Comparison of ENCODE assay signal across 23 cellular contexts in the genomic region with DNA sequence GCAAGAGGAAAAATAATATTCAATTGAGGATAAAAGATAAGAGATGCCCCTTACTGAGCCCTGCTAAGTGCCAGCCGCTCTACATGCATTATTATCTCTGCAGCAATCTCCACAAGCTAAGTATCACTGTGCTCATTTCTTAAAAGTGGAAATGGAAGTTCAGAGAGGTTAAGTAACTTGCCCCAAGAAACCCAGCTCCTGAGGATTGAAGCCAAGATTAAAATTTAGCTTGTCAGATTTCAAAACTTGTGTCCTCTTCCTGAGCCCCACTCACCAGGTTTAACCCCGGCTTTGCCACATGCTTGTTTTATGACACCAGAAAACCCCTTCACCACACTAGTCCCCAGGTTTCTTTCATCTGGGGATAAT. TPM values are rescaled to one million over a fixed set of nuclear protein-coding genes. Genes with fewer than 3 reads are reported as not detected.
DNase-seq lines count a peak whose midpoint lies in the region; ATAC-seq, FAIRE-seq and TF ChIP-seq lines count a peak whose summit lies in the region.
"Had no signal": no experiment of that assay in that cellular context is flagged by ENCODE, and none has a peak within 500 bp of the region (broad histone marks: within the 10 kb centered on the region; RNA-seq: fewer than 3 reads in every experiment).

No MANE protein-coding gene starts in this region.

- DNase-seq in Calu3, result no peak
- DNase-seq in K562 (ENCODE audit: extremely low read depth in 1 of 4, low spot score in 3 of 4), result no peak
- no peak for DNase-seq in keratinocyte (ENCODE audit: low read depth, low spot score)
- DNase-seq in AG08395 (ENCODE audit: low spot score), result no peak
- DNase-seq: 8988T; BE2C; C1 segment of cervical spinal cord; CD4-positive, alpha-beta memory T cell; CD4-positive, CD25-positive, alpha-beta regulatory T cell; CD8-positive, alpha-beta memory T cell; COR-L47; DMS79 treated with DMSO at 0.1 percent for 48 hours; GF-D8 had no signal

- FAIRE-seq in K562 (lab: Jason Lieb, UNC) (no peak), keratinocyte (lab: Jason Lieb, UNC) (peak; percentile 32)
- FAIRE-seq: A204.1, D721Med, G401.6, GM12891 had no signal

- H3K9me1 ChIP-seq in K562 (ENCODE audit: control insufficient read depth, insufficient read depth, low read length), result no peaks in the 10 kb centered on the region
- no peaks in the 10 kb centered on the region for H3K9me1 ChIP-seq in keratinocyte (ENCODE audit: control insufficient read depth, extremely low read depth, insufficient read depth, low read length)

- BruUV-seq in Calu3 (replicated peaks; lab: Mats Ljungman, UMichigan) (no TSS peak), K562 (replicated peaks; lab: Mats Ljungman, UMichigan) (no TSS peak)

- H3K4me2 ChIP-seq in K562 (ENCODE audit: insufficient read depth, low read length) (no peak overlapping the region), keratinocyte (ENCODE audit: control insufficient read depth, extremely low read depth, insufficient read depth, low read depth, low read length) (no peak overlapping the region)
- H3K4me2 ChIP-seq: BLaER1 had no signal

- in situ Hi-C loops in K562 (cut with MboI), result loop anchor here (25.0 kb wide), 1 partner anchor 1043 kb away; the partner anchor contains the start of gene HTR6

- CTCF ChIA-PET in Calu3 (lab: Charles Lee) (no interaction called here), HEK293 (lab: Yijun Ruan, JAX) (interaction anchor here (0.7 to 1.2 kb wide), 2 partner anchors 22 to 36 kb away, joined by 3 to 5 read pairs; no protein-coding TSS in a partner anchor), K562 (lab: Yijun Ruan, JAX; ENCODE audit: low intra/inter-chr PET ratio) (no interaction called here)

- TF ChIP-seq CTCF in Calu3 (IDR thresholded peaks at IDR 0.05; ENCODE audit: unreplicated experiment) (no peak), HEK293 (tag by site-specific recombination; IDR thresholded peaks at IDR 0.05) (no peak), K562 (IDR thresholded peaks at IDR 0.05 in 2 of 3, conservative IDR thresholded peaks at IDR 0.05 in 1 of 3; ENCODE audit: insufficient read depth in 2 of 3, low read depth in 1 of 3, low read length in 3 of 3) (no peak), keratinocyte (optimal IDR thresholded peaks at IDR 0.05 in 1 of 3, IDR thresholded peaks at IDR 0.05 in 1 of 3, conservative IDR thresholded peaks at IDR 0.05 in 1 of 3; ENCODE audit: extremely low read depth in 1 of 3, insufficient read depth in 2 of 3, low read length in 3 of 3) (no peak)

- no peaks in the 10 kb centered on the region for H3K79me2 ChIP-seq in K562 (ENCODE audit: control insufficient read depth, insufficient read depth, low read length)
- no peaks in the 10 kb centered on the region for H3K79me2 ChIP-seq in keratinocyte (ENCODE audit: control insufficient read depth, insufficient read depth, low read length)

- H3K4me3 ChIP-seq in HEK293 (ENCODE audit: low read depth, low read length) (no peak overlapping the region), K562 (no peak overlapping the region), keratinocyte (ENCODE audit: control insufficient read depth in 2 of 3, extremely low read depth in 1 of 3, insufficient read depth in 2 of 3, low read depth in 1 of 3, low read length in 3 of 3) (no peak overlapping the region)
- H3K4me3 ChIP-seq: BLaER1 had no signal

- dilution Hi-C loops in keratinocyte (cut with MboI; ENCODE audit: extremely low pct_ligation_motif_present, low sequenced_read_pairs), result no loop called here

- no peaks in the 10 kb centered on the region for H4K20me1 ChIP-seq in K562 (replicated peaks; ENCODE audit: control insufficient read depth, insufficient read depth, low read length)
- H4K20me1 ChIP-seq in keratinocyte (ENCODE audit: control insufficient read depth, extremely low read depth, insufficient read depth, low read length), result no peaks in the 10 kb centered on the region

- H3K9ac ChIP-seq in K562 (ENCODE audit: insufficient read depth in 1 of 2, low read depth in 2 of 2, low read length in 2 of 2), result no peak overlapping the region
- H3K9ac ChIP-seq in keratinocyte (ENCODE audit: control insufficient read depth, extremely low read depth, insufficient read depth, low read length), result no peak overlapping the region
- H3K9ac ChIP-seq: BLaER1 had no signal

- H3K27ac ChIP-seq in HEK293 (ENCODE audit: extremely low read depth, low read depth, low read length), result no peak overlapping the region
- no peak overlapping the region for H3K27ac ChIP-seq in K562 (ENCODE audit: extremely low read depth, low read depth, low read length)
- no peak overlapping the region for H3K27ac ChIP-seq in keratinocyte (ENCODE audit: control insufficient read depth, insufficient read depth, low read length)
- H3K27ac ChIP-seq: BLaER1 had no signal

- POLR2A ChIA-PET in HEK293 (lab: Yijun Ruan, JAX) (no interaction called here), K562 (lab: Yijun Ruan, JAX) (no interaction called here)

- no peaks in the 10 kb centered on the region for H3K36me3 Mint-ChIP-seq in Calu3 (ENCODE audit: insufficient read depth, unreplicated experiment)
- H3K36me3 Mint-ChIP-seq: CD14-positive monocyte; CD4-positive, alpha-beta memory T cell; CD4-positive, CD25-positive, alpha-beta regulatory T cell; CD8-positive, alpha-beta memory T cell had no signal

- ATAC-seq in K562, result no peak
- no peak for ATAC-seq in GM18861 (IDR thresholded peaks at IDR 0.05; ENCODE audit: unreplicated experiment)
- ATAC-seq in GM21717 (IDR thresholded peaks at IDR 0.05; ENCODE audit: unreplicated experiment), result no peak
- no peak for ATAC-seq in GM21737 (IDR thresholded peaks at IDR 0.05; ENCODE audit: unreplicated experiment)

- no peaks in the 10 kb centered on the region for H3K36me3 ChIP-seq in HEK293 (ENCODE audit: control insufficient read depth in 2 of 2, insufficient read depth in 1 of 2, low read length in 2 of 2)
- H3K36me3 ChIP-seq in K562 (ENCODE audit: control insufficient read depth, insufficient read depth, low read length), result no peaks in the 10 kb centered on the region
- no peaks in the 10 kb centered on the region for H3K36me3 ChIP-seq in keratinocyte (ENCODE audit: control insufficient read depth in 2 of 2, extremely low read depth in 1 of 2, insufficient read depth in 2 of 2, low read length in 2 of 2)
- H3K36me3 ChIP-seq: BE2C, BLaER1 had no signal

- H3K9me3 Mint-ChIP-seq in Calu3 (ENCODE audit: low read depth, unreplicated experiment), result no peaks in the 10 kb centered on the region
- H3K9me3 Mint-ChIP-seq: CD4-positive, alpha-beta memory T cell; CD8-positive, alpha-beta memory T cell had no signal

- H3K27ac Mint-ChIP-seq in Calu3 (ENCODE audit: unreplicated experiment), result peak overlapping the region; percentile 46
- H3K27ac Mint-ChIP-seq: CD14-positive monocyte; CD4-positive, alpha-beta memory T cell; CD4-positive, CD25-positive, alpha-beta regulatory T cell; CD8-positive, alpha-beta memory T cell had no signal

- no peaks in the 10 kb centered on the region for H3K9me3 ChIP-seq in HEK293 (ENCODE audit: control insufficient read depth, insufficient read depth, low read depth, low read length)
- H3K9me3 ChIP-seq in K562 (replicated peaks; ENCODE audit: control insufficient read depth, insufficient read depth, low read depth, low read length), result no peaks in the 10 kb centered on the region
- no peaks in the 10 kb centered on the region for H3K9me3 ChIP-seq in keratinocyte (ENCODE audit: control insufficient read depth, low read depth, low read length)
- H3K9me3 ChIP-seq: BE2C, BLaER1 had no signal

- H3K4me1 Mint-ChIP-seq in Calu3 (ENCODE audit: low read depth, unreplicated experiment), result peaks cover 16% of the 10 kb centered on the region
- H3K4me1 Mint-ChIP-seq: CD14-positive monocyte; CD4-positive, alpha-beta memory T cell; CD4-positive, CD25-positive, alpha-beta regulatory T cell; CD8-positive, alpha-beta memory T cell had no signal

- intact Hi-C loops in Calu3 (cut with micrococcal nuclease; ENCODE audit: unreplicated experiment), result loop anchor here (5.0 kb wide), 1 partner anchor 48 kb away; no protein-coding TSS in a partner anchor
- intact Hi-C loops in K562 (cut with micrococcal nuclease), result no loop called here

- no peak overlapping the region for H3K4me3 Mint-ChIP-seq in Calu3 (ENCODE audit: low read depth, unreplicated experiment)
- H3K4me3 Mint-ChIP-seq: CD14-positive monocyte; CD4-positive, alpha-beta memory T cell; CD4-positive, CD25-positive, alpha-beta regulatory T cell; CD8-positive, alpha-beta memory T cell had no signal

- H2AFZ ChIP-seq in K562 (ENCODE audit: low read depth, low read length) (no peak overlapping the region), keratinocyte (ENCODE audit: control insufficient read depth, low read length) (no peak overlapping the region)

- TF ChIP-seq EP300 in K562 (IDR thresholded peaks at IDR 0.05; ENCODE audit: low read length), result no peak

- no peaks in the 10 kb centered on the region for H3K4me1 ChIP-seq in HEK293 (ENCODE audit: control insufficient read depth, insufficient read depth, low read length)
- no peaks in the 10 kb centered on the region for H3K4me1 ChIP-seq in K562 (replicated peaks in 1 of 2; ENCODE audit: control insufficient read depth in 2 of 2, insufficient read depth in 2 of 2, low read length in 2 of 2)
- H3K4me1 ChIP-seq in keratinocyte (ENCODE audit: control insufficient read depth, extremely low read depth, insufficient read depth, low read length), result peaks cover 13% of the 10 kb centered on the region
- H3K4me1 ChIP-seq: BE2C, BLaER1 had no signal

- peaks cover 14% of the 10 kb centered on the region for H3K27me3 Mint-ChIP-seq in Calu3 (ENCODE audit: unreplicated experiment)

- WGBS in K562 (ENCODE audit: insufficient coverage, low coverage, missing lambda C conversion rate), result 0% methylated on average over 2 of the region's 2 CpGs

- no peak for TF ChIP-seq POLR2A in K562 (conservative IDR thresholded peaks at IDR 0.05)

- peaks cover 13 to 24% of the 10 kb centered on the region in 2 experiments for H3K27me3 ChIP-seq in K562 (ENCODE audit: control insufficient read depth in 2 of 2, insufficient read depth in 2 of 2, low read length in 2 of 2)
- H3K27me3 ChIP-seq in keratinocyte (ENCODE audit: control insufficient read depth, extremely low read depth, insufficient read depth, low read length), result peaks cover 18% of the 10 kb centered on the region
- H3K27me3 ChIP-seq: BE2C had no signal

- TF ChIP-seq RAD21 in K562 (CRISPR knock-in tag; conservative IDR thresholded peaks at IDR 0.05 in 1 of 2, IDR thresholded peaks at IDR 0.05 in 1 of 2), result no peak

RNA-seq across cellular contexts. Expression of gene PAX7, which starts 11.2 kb away (rescaled TPM):
- not detected in 2 replicates for total RNA-seq in Calu3 (2022)
- total RNA-seq in K562 (2011; cell fraction: chromatin; rRNA removed; ENCODE audit: low replicate concordance), result not detected in 2 replicates
- total RNA-seq in K562 (2011; cell fraction: nucleolus; rRNA removed), result not detected in 2 replicates
- total RNA-seq in K562 (2011; cell fraction: nucleoplasm; rRNA removed), result not detected in 2 replicates
- total RNA-seq in K562 (2014; rRNA removed), result not detected in 2 replicates
- not detected in 2 replicates for total RNA-seq in K562 (2014; rRNA removed; fragmentation: Illumina TruSeq; extraction: Trizol)
- total RNA-seq in K562 (2015; rRNA removed; fragmentation: Illumina TruSeq; extraction: Trizol), result not detected in 2 replicates
- not detected in 2 replicates for total RNA-seq in K562 (2021)
- not detected in 2 replicates for polyA plus RNA-seq in K562 (2011; rRNA removed)
- not detected in 2 replicates for polyA plus RNA-seq in K562 (2011; cell fraction: cytosol; rRNA removed)
- not detected in 2 replicates for polyA plus RNA-seq in K562 (2011; cell fraction: nucleus; rRNA removed)
- not detected in 2 replicates for polyA plus RNA-seq in K562 (2012)
- polyA plus RNA-seq in K562 (2014; fragmentation: Illumina TruSeq; extraction: Trizol), result not detected in 2 replicates
- polyA plus RNA-seq in K562 (2014; fragmentation: Nextera tagmentation; extraction: Ambion mirVana), result not detected
- not detected in 2 replicates for polyA plus RNA-seq in K562 (2014; rRNA removed)
- not detected in 2 replicates for polyA minus RNA-seq in K562 (2011; rRNA and poly(A)+ RNA removed)
- not detected in 2 replicates for polyA minus RNA-seq in K562 (2011; cell fraction: cytosol; rRNA and poly(A)+ RNA removed)
- polyA minus RNA-seq in K562 (2011; cell fraction: nucleus; rRNA and poly(A)+ RNA removed), result not detected in 2 replicates
- not detected in 3 replicates for polyA plus RNA-seq in keratinocyte
- not detected for polyA plus RNA-seq in keratinocyte (2011; ENCODE audit: low read depth)
- polyA plus RNA-seq in keratinocyte (2011; cell fraction: cytosol; rRNA removed), result not detected in 2 replicates
- polyA plus RNA-seq in keratinocyte (2011; cell fraction: nucleus; rRNA removed), result not detected in 2 replicates
- polyA plus RNA-seq in keratinocyte (2012; ENCODE audit: low replicate concordance), result not detected in 2 replicates
- polyA minus RNA-seq in keratinocyte, result 0.03 TPM in 1 of 3 replicates, not detected in the others
- not detected for polyA minus RNA-seq in keratinocyte (2011; cell fraction: cytosol; rRNA and poly(A)+ RNA removed)
- not detected in 2 replicates for polyA minus RNA-seq in keratinocyte (2011; cell fraction: nucleus; rRNA and poly(A)+ RNA removed)
- total RNA-seq: CD4-positive, alpha-beta memory T cell; CD4-positive, CD25-positive, alpha-beta regulatory T cell; CD8-positive, alpha-beta memory T cell had no signal
- polyA plus RNA-seq: CD14-positive monocyte; CD4-positive, alpha-beta memory T cell; CD4-positive, CD25-positive, alpha-beta regulatory T cell; CD8-positive, alpha-beta memory T cell had no signal
